Comparison of ENCODE assay signal across 9 cellular contexts in genomic region chr20:62305149-62305764, GRCh38. TPM values are rescaled to one million over a fixed set of nuclear protein-coding genes. Genes with fewer than 3 reads are reported as not detected.
DNase-seq lines count a peak whose midpoint lies in the region; ATAC-seq and TF ChIP-seq lines count a peak whose summit lies in the region.
"Had no signal": no experiment of that assay in that cellular context is flagged by ENCODE, and none has a peak within 500 bp of the region (broad histone marks: within the 10 kb centered on the region; RNA-seq: fewer than 3 reads in every experiment).

No MANE protein-coding gene starts in this region.

- peaks cover 8 to 64% (median 55%) of the 10 kb centered on the region in 9 donors for H3K36me3 ChIP-seq in heart right ventricle
- peaks cover 63% of the 10 kb centered on the region for H3K36me3 ChIP-seq in iPS-20b (ENCODE audit: insufficient read depth, low read depth, low read length)

- H3K36me3 Mint-ChIP-seq in activated CD4-positive, alpha-beta memory T cell treated with anti-CD3 and anti-CD28 coated beads for 36 hours: peaks cover 23% of the 10 kb centered on the region

- TF ChIP-seq CTCF in heart right ventricle (IDR thresholded peaks at IDR 0.05): no peak

- peaks cover 27% of the 10 kb centered on the region for H3K4me1 Mint-ChIP-seq in activated CD4-positive, alpha-beta memory T cell treated with anti-CD3 and anti-CD28 coated beads for 36 hours (ENCODE audit: low read depth)

- WGBS in right cardiac atrium: 78% methylated on average over 18 of the region's 18 CpGs
- WGBS in heart right ventricle, 2 donors: 76 to 78% methylated on average over 18 of the region's 18 CpGs

- H3K27me3 ChIP-seq in right cardiac atrium (ENCODE audit: control insufficient read depth, insufficient read depth) (no peaks in the 10 kb centered on the region), heart right ventricle (no peaks in the 10 kb centered on the region), iPS-20b (ENCODE audit: insufficient read depth, low read length) (no peaks in the 10 kb centered on the region)

- ATAC-seq in right cardiac atrium: no peak
- ATAC-seq in heart right ventricle: no peak
- ATAC-seq in GM18868 (IDR thresholded peaks at IDR 0.05; ENCODE audit: unreplicated experiment): no peak

- peak overlapping the region; percentile 91 for H3K4me3 Mint-ChIP-seq in activated CD4-positive, alpha-beta memory T cell treated with anti-CD3 and anti-CD28 coated beads for 36 hours

- H3K4me3 ChIP-seq in right cardiac atrium (ENCODE audit: low read length) (no peak overlapping the region), heart right ventricle (peak overlapping the region in 4 of 10 donors; percentile 80 to 98 (median 92)), iPS-20b (ENCODE audit: low read length) (peak overlapping the region; percentile 90; the same call in 1 of the 2 replicates)

- POLR2A ChIA-PET in activated CD4-positive, alpha-beta memory T cell treated with anti-CD3 and anti-CD28 coated beads for 36 hours (lab: Charles Lee): no interaction called here

- CTCF ChIA-PET in activated CD4-positive, alpha-beta memory T cell treated with anti-CD3 and anti-CD28 coated beads for 36 hours (lab: Charles Lee): interaction anchor here (0.7 kb wide), 1 partner anchor 332 kb away, joined by 3 read pairs; no protein-coding TSS in a partner anchor

- H3K27ac ChIP-seq in right cardiac atrium (ENCODE audit: low read length): no peak overlapping the region
- peak overlapping the region in 5 of 10 donors; percentile 9 to 99 (median 97) for H3K27ac ChIP-seq in heart right ventricle
- H3K27ac ChIP-seq in iPS-20b (ENCODE audit: low read length): no peak overlapping the region

- H3K4me1 ChIP-seq in right cardiac atrium (ENCODE audit: control insufficient read depth, insufficient read depth, low read length) (peaks cover 7% of the 10 kb centered on the region), heart right ventricle (peaks cover 18 to 59% (median 30%) of the 10 kb centered on the region in 9 donors), iPS-20b (ENCODE audit: insufficient read depth, low read length) (0 out of 2 replicates have a peak, but pooled peaks cover 3% of the 10 kb centered on the region)

- H3K27me3 Mint-ChIP-seq in activated CD4-positive, alpha-beta memory T cell treated with anti-CD3 and anti-CD28 coated beads for 36 hours: no peaks in the 10 kb centered on the region

- no peaks in the 10 kb centered on the region for H3K9me3 ChIP-seq in right cardiac atrium (ENCODE audit: control insufficient read depth, low read length)
- H3K9me3 ChIP-seq in heart right ventricle: no peaks in the 10 kb centered on the region
- no peaks in the 10 kb centered on the region for H3K9me3 ChIP-seq in iPS-20b (ENCODE audit: insufficient read depth, low read depth, low read length)

- H3K9ac ChIP-seq in iPS-20b (ENCODE audit: low read depth, low read length): peak overlapping the region; percentile 89

- intact Hi-C loops in right cardiac atrium (cut with DNase I) (no loop called here), heart right ventricle (cut with DNase I) (loop anchor here in 3 of 10 donors (5.0 to 10.0 kb wide), 3 partner anchors 37 to 190 kb away; no protein-coding TSS in a partner anchor)
- intact Hi-C loops in activated CD4-positive, alpha-beta memory T cell treated with anti-CD3 and anti-CD28 coated beads for 36 hours (cut with micrococcal nuclease): no loop called here

- no peak overlapping the region for H3K27ac Mint-ChIP-seq in activated CD4-positive, alpha-beta memory T cell treated with anti-CD3 and anti-CD28 coated beads for 36 hours

- DNase-seq in right cardiac atrium: peak; percentile 16 to 57 (median 36)
- DNase-seq in heart right ventricle: no peak
- DNase-seq in activated CD4-positive, alpha-beta memory T cell treated with anti-CD3 and anti-CD28 coated beads for 36 hours: no peak
- no peak for DNase-seq in erythroblast (lab: John Stamatoyannopoulos, UW)
- DNase-seq in NCI-H526 treated with DMSO at 0.1 percent for 48 hours (lab: John Stamatoyannopoulos, UW): no peak
- no peak for DNase-seq in putamen (ENCODE audit: low spot score)
- DNase-seq: SHP77 treated with DMSO at 0.1 percent for 48 hours had no signal

- H3K9me3 Mint-ChIP-seq in activated CD4-positive, alpha-beta memory T cell treated with anti-CD3 and anti-CD28 coated beads for 36 hours: no peaks in the 10 kb centered on the region

- no peak for TF ChIP-seq POLR2A in erythroblast (IDR thresholded peaks at IDR 0.05; ENCODE audit: low read length)

RNA-seq across cellular contexts. Expression of gene ADRM1, which starts 2.5 kb away (rescaled TPM):
- total RNA-seq in right cardiac atrium (10 to 100 TPM; 65.0 to 80.9 (median 73.4) TPM), heart right ventricle (10 to 100 TPM; 67.7 to 97.0 (median 73.2) TPM)
- polyA plus RNA-seq in right cardiac atrium (87.5 TPM), heart right ventricle (100 to 1,000 TPM in 1 of 2 donors, 10 to 100 TPM in 1; 81.9 to 192 TPM)
- total RNA-seq in activated CD4-positive, alpha-beta memory T cell treated with anti-CD3 and anti-CD28 coated beads for 36 hours: 100 to 1,000 TPM in 1 of 2 experiments, 10 to 100 TPM in 1; 98.6 to 101 TPM

Comparison
In these comparisons a context has a peak if more than half of its experiments do, and no peak if none do; other contexts are left out.
1. DNase-seq: peak in right cardiac atrium (3 of 3); none in heart right ventricle (0 of 2), activated CD4-positive, alpha-beta memory T cell treated with anti-CD3 and anti-CD28 coated beads for 36 hours (single experiment), erythroblast (0 of 2), NCI-H526 treated with DMSO at 0.1 percent for 48 hours (single experiment) and putamen (single experiment).